In genomic region chr14:87628129-87628528, GRCh38 we compare ENCODE assay signal across 12 cellular contexts.
DNase-seq lines count a peak whose midpoint lies in the region; ATAC-seq, FAIRE-seq and TF ChIP-seq lines count a peak whose summit lies in the region.
"Had no signal": no experiment of that assay in that cellular context is flagged by ENCODE, and none has a peak within 500 bp of the region (broad histone marks: within the 10 kb centered on the region; RNA-seq: fewer than 3 reads in every experiment).

No MANE protein-coding gene starts in this region.

- H3K4me3 Mint-ChIP-seq in MCF 10A (ENCODE audit: unreplicated experiment) (no peak overlapping the region), HFFc6 (no peak overlapping the region)
- H3K4me3 Mint-ChIP-seq: activated naive CD8-positive, alpha-beta T cell treated with anti-CD3 and anti-CD28 coated beads, Interleukin-2, amount 10 ng/mL, durations not matched to agents 7 days and 5 days; naive thymus-derived CD8-positive, alpha-beta T cell had no signal

- no peak overlapping the region for H3K27ac ChIP-seq in HepG2 (ENCODE audit: extremely low read length, insufficient read depth, low read length)
- H3K27ac ChIP-seq in right lobe of liver, result no peak overlapping the region
- no peak overlapping the region for H3K27ac ChIP-seq in lung (ENCODE audit: low read depth in 1 of 2, low read length in 1 of 2)
- no peak overlapping the region for H3K27ac ChIP-seq in kidney (ENCODE audit: low read depth in 2 of 2, low read length in 2 of 2)
- H3K27ac ChIP-seq in gastrocnemius medialis, result no peak overlapping the region

- TF ChIP-seq RAD21 in HepG2 (CRISPR knock-in tag; IDR thresholded peaks at IDR 0.05), result no peak

- H3K27me3 ChIP-seq in HepG2 (ENCODE audit: control insufficient read depth in 1 of 2, insufficient read depth in 2 of 2, low read length in 2 of 2) (no peaks in the 10 kb centered on the region), right lobe of liver (no peaks in the 10 kb centered on the region), lung (ENCODE audit: control insufficient read depth, insufficient read depth) (no peaks in the 10 kb centered on the region), gastrocnemius medialis (no peaks in the 10 kb centered on the region)

- H3K36me3 ChIP-seq in HepG2 (replicated peaks in 1 of 2; ENCODE audit: control insufficient read depth in 1 of 2, insufficient read depth in 2 of 2, low read length in 2 of 2), result no peaks in the 10 kb centered on the region
- no peaks in the 10 kb centered on the region for H3K36me3 ChIP-seq in right lobe of liver
- no peaks in the 10 kb centered on the region for H3K36me3 ChIP-seq in lung (ENCODE audit: control insufficient read depth in 2 of 2, insufficient read depth in 2 of 2, low read length in 2 of 2)
- H3K36me3 ChIP-seq in kidney (ENCODE audit: control insufficient read depth in 1 of 2, insufficient read depth in 2 of 2, low read length in 2 of 2), result no peaks in the 10 kb centered on the region
- no peaks in the 10 kb centered on the region for H3K36me3 ChIP-seq in gastrocnemius medialis

- no peak overlapping the region for H3K27ac Mint-ChIP-seq in MCF 10A (ENCODE audit: low read depth, unreplicated experiment)
- H3K27ac Mint-ChIP-seq in HFFc6, result no peak overlapping the region
- H3K27ac Mint-ChIP-seq: activated naive CD8-positive, alpha-beta T cell treated with anti-CD3 and anti-CD28 coated beads, Interleukin-2, amount 10 ng/mL, durations not matched to agents 7 days and 5 days; naive thymus-derived CD8-positive, alpha-beta T cell had no signal

- H3K4me2 ChIP-seq in HepG2 (ENCODE audit: low read depth, low read length), result no peak overlapping the region

- CTCF ChIA-PET in HepG2 (lab: Yijun Ruan, JAX; ENCODE audit: low intra/inter-chr PET ratio, low total read pairs), result no interaction called here
- CTCF ChIA-PET in MCF 10A (lab: Yijun Ruan, JAX), result interaction anchor here (0.6 to 0.7 kb wide), 2 partner anchors 18 to 24 kb away, joined by 3 to 5 read pairs; no protein-coding TSS in a partner anchor

- no peaks in the 10 kb centered on the region for H3K4me1 ChIP-seq in HepG2 (ENCODE audit: insufficient read depth, low read length)
- no peaks in the 10 kb centered on the region for H3K4me1 ChIP-seq in right lobe of liver
- peaks cover 0 to 3% of the 10 kb centered on the region in 2 donors for H3K4me1 ChIP-seq in lung (ENCODE audit: control insufficient read depth in 2 of 2, insufficient read depth in 2 of 2, low read length in 2 of 2)
- no peaks in the 10 kb centered on the region for H3K4me1 ChIP-seq in kidney (ENCODE audit: control insufficient read depth in 1 of 2, insufficient read depth in 1 of 2, low read depth in 1 of 2, low read length in 2 of 2)
- H3K4me1 ChIP-seq in gastrocnemius medialis, result no peaks in the 10 kb centered on the region

- intact Hi-C loops in HepG2 (cut with micrococcal nuclease; ENCODE audit: unreplicated experiment), result no loop called here
- intact Hi-C loops in right lobe of liver (cut with DNase I), result no loop called here
- intact Hi-C loops in MCF 10A (cut with micrococcal nuclease), result no loop called here
- intact Hi-C loops in kidney (cut with DNase I), result no loop called here
- intact Hi-C loops in gastrocnemius medialis (cut with DNase I; ENCODE audit: low total_unique reads), result no loop called here

- peak; percentile 1 for DNase-seq in HepG2 (ENCODE audit: low spot score)
- no peak for DNase-seq in right lobe of liver
- DNase-seq in MCF 10A (ENCODE audit: unreplicated experiment), result peak; percentile 22
- no peak for DNase-seq in lung (ENCODE audit: low spot score)
- no peak for DNase-seq in kidney
- no peak for DNase-seq in putamen (ENCODE audit: low spot score)
- DNase-seq in HFFc6, result no peak
- no peak for DNase-seq in gastrocnemius medialis
- DNase-seq: activated CD4-positive, alpha-beta T cell treated with anti-CD3 and anti-CD28 coated beads for 1 hour; activated naive CD8-positive, alpha-beta T cell treated with anti-CD3 and anti-CD28 coated beads, Interleukin-2, amount 10 ng/mL, durations not matched to agents 7 days and 5 days; AML-193; naive thymus-derived CD8-positive, alpha-beta T cell had no signal

- H3K36me3 Mint-ChIP-seq in MCF 10A (ENCODE audit: insufficient read depth, unreplicated experiment), result no peaks in the 10 kb centered on the region
- peaks cover 9% of the 10 kb centered on the region; the same call in 1 of the 2 replicates for H3K36me3 Mint-ChIP-seq in HFFc6 (ENCODE audit: low read depth)
- H3K36me3 Mint-ChIP-seq: activated naive CD8-positive, alpha-beta T cell treated with anti-CD3 and anti-CD28 coated beads, Interleukin-2, amount 10 ng/mL, durations not matched to agents 7 days and 5 days had no signal

- no peak overlapping the region for H3K9ac ChIP-seq in HepG2 (ENCODE audit: insufficient read depth, low read depth, low read length)
- H3K9ac ChIP-seq in kidney (ENCODE audit: low read length in 2 of 2), result no peak overlapping the region

- no TSS peak for BruUV-seq in HepG2 (replicated peaks; lab: Mats Ljungman, UMichigan)
- no TSS peak for BruUV-seq in MCF 10A (replicated peaks; lab: Mats Ljungman, UMichigan)

- TF ChIP-seq CTCF in HepG2 (CRISPR knock-in tag; IDR thresholded peaks at IDR 0.05) (no peak), right lobe of liver (IDR thresholded peaks at IDR 0.05) (no peak), MCF 10A (IDR thresholded peaks at IDR 0.05; ENCODE audit: unreplicated experiment) (no peak), lung (IDR thresholded peaks at IDR 0.05; ENCODE audit: control extremely low read depth, extremely low read depth) (no peak), kidney (IDR thresholded peaks at IDR 0.05; ENCODE audit: borderline replicate concordance, extremely low read depth, insufficient read depth) (no peak), HFFc6 (IDR thresholded peaks at IDR 0.05) (no peak), gastrocnemius medialis (IDR thresholded peaks at IDR 0.05 in 4 of 5, conservative IDR thresholded peaks at IDR 0.05 in 1 of 5) (no peak)

- in situ Hi-C loops in HepG2 (cut with HindIII; ENCODE audit: extremely low pct_ligation_motif_present, low pct_unique_long_range_greater_than_20kb) (no loop called here), gastrocnemius medialis (cut with MboI; ENCODE audit: low sequenced_read_pairs in 4 of 4) (no loop called here)

- H4K20me1 ChIP-seq in HepG2 (ENCODE audit: insufficient read depth, low read length), result no peaks in the 10 kb centered on the region

- POLR2A ChIA-PET in HepG2 (lab: Yijun Ruan, JAX), result no interaction called here
- POLR2A ChIA-PET in MCF 10A (lab: Yijun Ruan, JAX), result no interaction called here

- FAIRE-seq in HepG2 (lab: Jason Lieb, UNC) (no peak), kidney (lab: Jason Lieb, UNC) (no peak)

- ATAC-seq in HepG2 (no peak), right lobe of liver (no peak), lung (ENCODE audit: insufficient read depth, low FRiP score) (peak; percentile 71), gastrocnemius medialis (no peak)
- ATAC-seq: naive thymus-derived CD8-positive, alpha-beta T cell had no signal

- no peak overlapping the region for H3K4me3 ChIP-seq in HepG2 (replicated peaks in 1 of 3; ENCODE audit: insufficient read depth in 1 of 3, low read depth in 2 of 3, low read length in 3 of 3)
- H3K4me3 ChIP-seq in right lobe of liver, result no peak overlapping the region
- no peak overlapping the region for H3K4me3 ChIP-seq in lung
- no peak overlapping the region for H3K4me3 ChIP-seq in kidney (ENCODE audit: low read length in 2 of 2)
- no peak overlapping the region for H3K4me3 ChIP-seq in gastrocnemius medialis

- H3K79me2 ChIP-seq in HepG2 (ENCODE audit: insufficient read depth, low read length), result no peaks in the 10 kb centered on the region

- H3K9me3 Mint-ChIP-seq in MCF 10A (ENCODE audit: unreplicated experiment), result no peaks in the 10 kb centered on the region
- H3K9me3 Mint-ChIP-seq in HFFc6, result peaks cover 49% of the 10 kb centered on the region
- H3K9me3 Mint-ChIP-seq: activated naive CD8-positive, alpha-beta T cell treated with anti-CD3 and anti-CD28 coated beads, Interleukin-2, amount 10 ng/mL, durations not matched to agents 7 days and 5 days had no signal

- H3K27me3 Mint-ChIP-seq in MCF 10A (ENCODE audit: insufficient read depth, unreplicated experiment) (no peaks in the 10 kb centered on the region), HFFc6 (ENCODE audit: insufficient read depth) (no peaks in the 10 kb centered on the region)
- H3K27me3 Mint-ChIP-seq: activated naive CD8-positive, alpha-beta T cell treated with anti-CD3 and anti-CD28 coated beads, Interleukin-2, amount 10 ng/mL, durations not matched to agents 7 days and 5 days had no signal

- H3K9me3 ChIP-seq in HepG2 (ENCODE audit: low read length), result peaks cover 15% of the 10 kb centered on the region
- no peaks in the 10 kb centered on the region for H3K9me3 ChIP-seq in right lobe of liver
- H3K9me3 ChIP-seq in lung (ENCODE audit: control insufficient read depth in 2 of 2, insufficient read depth in 1 of 2, low read length in 1 of 2), result no peaks in the 10 kb centered on the region
- H3K9me3 ChIP-seq in kidney (ENCODE audit: control insufficient read depth in 1 of 2, low read length in 2 of 2), result no peaks in the 10 kb centered on the region
- no peaks in the 10 kb centered on the region for H3K9me3 ChIP-seq in gastrocnemius medialis

- TF ChIP-seq EP300 in HepG2 (IDR thresholded peaks at IDR 0.05; ENCODE audit: low read depth in 2 of 2, low read length in 2 of 2), result no peak
- TF ChIP-seq EP300 in HepG2 (CRISPR knock-in tag; IDR thresholded peaks at IDR 0.05; ENCODE audit: borderline replicate concordance), result no peak

- H3K4me1 Mint-ChIP-seq in MCF 10A (ENCODE audit: insufficient read depth, unreplicated experiment), result peaks cover 14% of the 10 kb centered on the region
- no peaks in the 10 kb centered on the region for H3K4me1 Mint-ChIP-seq in HFFc6 (ENCODE audit: low read depth)
- H3K4me1 Mint-ChIP-seq: activated naive CD8-positive, alpha-beta T cell treated with anti-CD3 and anti-CD28 coated beads, Interleukin-2, amount 10 ng/mL, durations not matched to agents 7 days and 5 days; naive thymus-derived CD8-positive, alpha-beta T cell had no signal

- no peak overlapping the region for H2AFZ ChIP-seq in HepG2 (ENCODE audit: low read length)

- TF ChIP-seq POLR2A in HepG2 (IDR thresholded peaks at IDR 0.05; ENCODE audit: insufficient read depth in 1 of 2, low read depth in 2 of 2, low read length in 2 of 2) (no peak), right lobe of liver (IDR thresholded peaks at IDR 0.05) (no peak), gastrocnemius medialis (IDR thresholded peaks at IDR 0.05) (no peak)

TF ChIP-seq in HepG2, 621 proteins besides CTCF, POLR2A, EP300 and RAD21:
- TF ChIP-seq RFX1 (IDR thresholded peaks at IDR 0.05), result peak; percentile 47; the same call in 1 of the 2 replicates
- no peak for TF ChIP-seq ZNF720 (CRISPR knock-in tag; IDR thresholded peaks at IDR 0.05)

Comparison
In these comparisons a context has a peak if more than half of its experiments do, and no peak if none do; other contexts are left out.
1. DNase-seq: peak in HepG2 (single experiment) and MCF 10A (single experiment); none in right lobe of liver (0 of 3), lung (single experiment), kidney (single experiment), putamen (single experiment), HFFc6 (single experiment) and gastrocnemius medialis (0 of 2).